ENCODE assay signal across 29 cellular contexts in the genomic region with DNA sequence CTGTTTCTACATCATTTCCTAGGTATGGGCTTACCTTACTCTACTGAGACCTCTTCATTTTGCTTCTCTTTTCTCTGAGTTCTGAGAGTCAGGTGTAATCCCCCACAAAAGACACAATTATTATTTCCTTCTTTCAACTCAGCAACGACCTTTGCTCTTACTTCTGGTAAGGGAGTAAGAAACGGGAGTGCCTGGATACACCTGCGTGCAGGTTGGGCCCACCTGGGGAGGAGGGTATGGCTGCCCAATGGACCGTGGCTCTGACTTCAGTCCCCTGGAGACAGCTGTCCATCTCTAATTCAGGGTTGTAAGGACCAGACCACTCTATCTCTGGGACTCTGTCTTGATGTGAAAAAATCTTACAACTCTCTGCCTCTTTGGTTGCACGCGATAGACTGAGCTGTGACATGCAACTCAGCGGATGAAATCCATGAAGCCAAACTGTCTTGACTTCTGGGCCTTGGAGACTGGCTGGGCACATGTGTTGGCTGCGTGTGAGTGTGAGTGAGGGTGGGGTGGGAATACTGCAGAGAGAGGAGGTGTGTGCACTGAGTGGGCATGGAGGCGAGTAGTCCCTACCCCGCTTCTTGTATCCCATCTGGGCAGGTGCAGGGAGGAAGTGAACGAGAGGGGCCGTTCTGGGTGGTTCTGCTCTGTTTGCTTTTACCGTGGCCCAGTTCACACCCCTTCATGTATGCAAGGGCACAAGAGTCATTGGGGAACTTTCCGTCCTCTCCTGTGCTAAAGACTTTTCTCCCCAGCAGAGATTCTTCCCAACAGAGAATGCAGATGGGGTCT. TPM values are rescaled to one million over a fixed set of nuclear protein-coding genes. Genes with fewer than 3 reads are reported as not detected.
"Had no signal": no experiment of that assay in that cellular context is flagged by ENCODE, and none has a peak within 500 bp of the region (broad histone marks: within the 10 kb centered on the region; RNA-seq: fewer than 3 reads in every experiment).

No MANE protein-coding gene starts in this region.

- H3K4me1 ChIP-seq: upper lobe of right lung had no signal

- DNase-seq: activated CD4-positive, alpha-beta T cell treated with anti-CD3 and anti-CD28 coated beads, Interleukin-2, amount 10 ng/mL, durations not matched to agents 7 days and 5 days; activated CD4-positive, CD25-positive, alpha-beta regulatory T cell treated with anti-CD3 and anti-CD28 coated beads, Interleukin-2, amount 50 U/mL, for 72 hours; activated gamma-delta T cell treated with Interleukin-2 at 50 U/mL for 16 hours; activated T-cell treated with anti-CD3 and anti-CD28 coated beads, Interleukin-2, amount 50 U/mL, for 1 hour; anterior cingulate cortex; body of pancreas; caudate nucleus; dermis blood vessel endothelial cell; effector memory CD4-positive, alpha-beta T cell; gastrocnemius medialis; hypothalamus; naive thymus-derived CD4-positive, alpha-beta T cell; retina; sigmoid colon; stimulated activated CD4-positive, alpha-beta T cell treated with anti-CD3 and anti-CD28 coated beads, Interleukin-2, amount 100 ng/mL, for 48 hours; stimulated activated CD8-positive, alpha-beta memory T cell treated with anti-CD3 and anti-CD28 coated beads, Interleukin-4, amount 100 ng/mL, for 48 hours; stimulated activated naive B cell treated with anti-CD40 and anti-IgM and Interleukin-4, amounts not matched to agents 10 μg/mL and 1 μg/mL and 100 μg/mL, for 72 hours; T-cell; testis; upper lobe of right lung; WERI-Rb-1 had no signal

- H3K9me3 Mint-ChIP-seq: activated CD4-positive, alpha-beta T cell treated with anti-CD3 and anti-CD28 coated beads, Interleukin-2, amount 10 ng/mL, durations not matched to agents 7 days and 5 days; activated naive CD4-positive, alpha-beta T cell treated with anti-CD3 and anti-CD28 coated beads, Interleukin-2, amount 50 U/mL, for 24 hours; memory B cell; naive thymus-derived CD4-positive, alpha-beta T cell; neural crest cell; stimulated activated naive B cell treated with anti-CD40 and anti-IgM and Interleukin-4, amounts not matched to agents 10 μg/mL and 1 μg/mL and 100 μg/mL, for 72 hours; T-cell; T-helper 2 cell treated with Interferon-gamma antibody and Interleukin-4, amounts not matched to agents 5 μg/mL and 100 μg/mL, for 36 hours had no signal

- H3K27ac ChIP-seq: body of pancreas, gastrocnemius medialis, testis, upper lobe of right lung, WERI-Rb-1 had no signal

- H3K27ac Mint-ChIP-seq: activated CD4-positive, alpha-beta T cell treated with anti-CD3 and anti-CD28 coated beads, Interleukin-2, amount 10 ng/mL, durations not matched to agents 7 days and 5 days; activated naive CD4-positive, alpha-beta T cell treated with anti-CD3 and anti-CD28 coated beads, Interleukin-2, amount 50 U/mL, for 24 hours; memory B cell; naive thymus-derived CD4-positive, alpha-beta T cell; stimulated activated naive B cell treated with anti-CD40 and anti-IgM and Interleukin-4, amounts not matched to agents 10 μg/mL and 1 μg/mL and 100 μg/mL, for 72 hours; T-cell; T-helper 2 cell treated with Interferon-gamma antibody and Interleukin-4, amounts not matched to agents 5 μg/mL and 100 μg/mL, for 36 hours had no signal

- H3K36me3 Mint-ChIP-seq: memory B cell; stimulated activated naive B cell treated with anti-CD40 and anti-IgM and Interleukin-4, amounts not matched to agents 10 μg/mL and 1 μg/mL and 100 μg/mL, for 72 hours; T-cell had no signal

- H3K4me1 Mint-ChIP-seq: activated CD4-positive, alpha-beta T cell treated with anti-CD3 and anti-CD28 coated beads, Interleukin-2, amount 10 ng/mL, durations not matched to agents 7 days and 5 days; activated naive CD4-positive, alpha-beta T cell treated with anti-CD3 and anti-CD28 coated beads, Interleukin-2, amount 50 U/mL, for 24 hours; memory B cell; naive thymus-derived CD4-positive, alpha-beta T cell; T-cell had no signal

- H3K27me3 ChIP-seq: body of pancreas, gastrocnemius medialis, sigmoid colon, testis, upper lobe of right lung had no signal

- H3K4me3 ChIP-seq: body of pancreas, gastrocnemius medialis, sigmoid colon, testis, upper lobe of right lung had no signal

- ATAC-seq: body of pancreas; esophagus mucosa; gastrocnemius medialis; naive thymus-derived CD4-positive, alpha-beta T cell; stimulated activated naive B cell treated with anti-CD40 and anti-IgM and Interleukin-4, amounts not matched to agents 10 μg/mL and 1 μg/mL and 100 μg/mL, for 72 hours; T-cell; upper lobe of right lung had no signal

- H3K36me3 ChIP-seq: gastrocnemius medialis, sigmoid colon, upper lobe of right lung, WERI-Rb-1 had no signal

- H3K4me3 Mint-ChIP-seq: activated CD4-positive, alpha-beta T cell treated with anti-CD3 and anti-CD28 coated beads, Interleukin-2, amount 10 ng/mL, durations not matched to agents 7 days and 5 days; activated naive CD4-positive, alpha-beta T cell treated with anti-CD3 and anti-CD28 coated beads, Interleukin-2, amount 50 U/mL, for 24 hours; memory B cell; naive thymus-derived CD4-positive, alpha-beta T cell; neural crest cell; stimulated activated naive B cell treated with anti-CD40 and anti-IgM and Interleukin-4, amounts not matched to agents 10 μg/mL and 1 μg/mL and 100 μg/mL, for 72 hours; T-cell; T-helper 2 cell treated with Interferon-gamma antibody and Interleukin-4, amounts not matched to agents 5 μg/mL and 100 μg/mL, for 36 hours had no signal

- H3K9me3 ChIP-seq: body of pancreas, gastrocnemius medialis, sigmoid colon, testis, upper lobe of right lung had no signal

- H3K27me3 Mint-ChIP-seq: activated CD4-positive, alpha-beta T cell treated with anti-CD3 and anti-CD28 coated beads, Interleukin-2, amount 10 ng/mL, durations not matched to agents 7 days and 5 days; activated naive CD4-positive, alpha-beta T cell treated with anti-CD3 and anti-CD28 coated beads, Interleukin-2, amount 50 U/mL, for 24 hours; T-cell had no signal

RNA-seq across cellular contexts. Expression of a gene that starts 1.2 kb away (rescaled TPM):
- total RNA-seq: activated CD4-positive, alpha-beta T cell treated with anti-CD3 and anti-CD28 coated beads, Interleukin-2, amount 10 ng/mL, durations not matched to agents 7 days and 5 days; body of pancreas; dermis blood vessel endothelial cell; naive thymus-derived CD4-positive, alpha-beta T cell; neural crest cell; osteoblast; posterior vena cava; sigmoid colon; T-cell; testis; upper lobe of right lung had no signal
- polyA plus RNA-seq: naive thymus-derived CD4-positive, alpha-beta T cell had no signal

RNA-seq across cellular contexts. Expression of a gene that starts 35.2 kb away (rescaled TPM):
- total RNA-seq: activated CD4-positive, alpha-beta T cell treated with anti-CD3 and anti-CD28 coated beads, Interleukin-2, amount 10 ng/mL, durations not matched to agents 7 days and 5 days; dermis blood vessel endothelial cell; esophagus mucosa; gastrocnemius medialis; liver; naive thymus-derived CD4-positive, alpha-beta T cell; osteoblast; posterior vena cava; T-cell; upper lobe of right lung had no signal
- polyA plus RNA-seq: naive thymus-derived CD4-positive, alpha-beta T cell had no signal
